ENCODE assay signal across 33 cellular contexts in genomic region chr18:30985753-30986152, GRCh38. TPM values are rescaled to one million over a fixed set of nuclear protein-coding genes. Genes with fewer than 3 reads are reported as not detected.
"Had no signal": no experiment of that assay in that cellular context is flagged by ENCODE, and none has a peak within 500 bp of the region (broad histone marks: within the 10 kb centered on the region; RNA-seq: fewer than 3 reads in every experiment).

No MANE protein-coding gene starts in this region.

- H3K27ac Mint-ChIP-seq: activated CD4-positive, alpha-beta memory T cell treated with anti-CD3 and anti-CD28 coated beads for 36 hours; activated naive CD4-positive, alpha-beta T cell treated with anti-CD3 and anti-CD28 coated beads, Interleukin-2, amount 50 U/mL, for 72 hours; activated T-cell treated with anti-CD3 and anti-CD28 coated beads, Interleukin-2, amount 50 U/mL, for 24 hours; mesothelial cell of epicardium; naive B cell; stimulated activated naive B cell treated with anti-CD40 and anti-IgM and Interleukin-4, amounts not matched to agents 10 μg/mL and 1 μg/mL and 100 μg/mL, for 72 hours; T-helper 1 cell treated with Interleukin-12 subunit alpha and Interleukin-12 subunit beta and Interleukin-4 antibody, amounts not matched to agents 30 μg/mL and 1 μg/mL, for 36 hours had no signal

- H3K27me3 ChIP-seq: gastrocnemius medialis, pancreas, sigmoid colon, suprapubic skin, tibial artery had no signal

- H3K9me3 ChIP-seq: gastrocnemius medialis, pancreas, prostate gland, sigmoid colon, suprapubic skin, tibial artery had no signal

- H3K4me1 Mint-ChIP-seq: naive B cell; stimulated activated naive B cell treated with anti-CD40 and anti-IgM and Interleukin-4, amounts not matched to agents 10 μg/mL and 1 μg/mL and 100 μg/mL, for 72 hours had no signal

- H3K36me3 ChIP-seq: gastrocnemius medialis, pancreas, prostate gland, sigmoid colon, suprapubic skin, tibial artery, WERI-Rb-1 had no signal

- FAIRE-seq: colon, endometrium, islet of Langerhans, pancreas, small intestine had no signal

- H3K4me1 ChIP-seq: gastrocnemius medialis, pancreas, prostate gland, sigmoid colon, tibial artery had no signal

- DNase-seq: activated CD4-positive, alpha-beta memory T cell treated with anti-CD3 and anti-CD28 coated beads for 36 hours; activated CD4-positive, alpha-beta T cell treated with anti-CD3 and anti-CD28 coated beads for 48 hours; activated CD8-positive, alpha-beta memory T cell treated with anti-CD3 and anti-CD28 coated beads, Interleukin-2, amount 50 U/mL, for 48 hours; activated gamma-delta T cell treated with Interleukin-2 at 50 U/mL for 16 hours; activated T-cell treated with anti-CD3 and anti-CD28 coated beads, Interleukin-2, amount 50 U/mL, for 24 hours; dermis blood vessel endothelial cell; effector CD4-positive, alpha-beta T cell; gastrocnemius medialis; glutamatergic neuron; left cardiac atrium; mammary epithelial cell; naive B cell; nucleus accumbens; pancreas; retina; sigmoid colon; small intestine; stimulated activated CD4-positive, alpha-beta T cell treated with anti-CD3 and anti-CD28 coated beads, Interleukin-4, amount 100 ng/mL, for 4 hours; stimulated activated CD8-positive, alpha-beta memory T cell treated with anti-CD3 and anti-CD28 coated beads, Interleukin-4, amount 100 ng/mL, for 48 hours; stimulated activated naive B cell treated with anti-CD40 and anti-IgM and Interleukin-4, amounts not matched to agents 10 μg/mL and 1 μg/mL and 100 μg/mL, for 72 hours; T1000; tibial artery; WERI-Rb-1 had no signal

- H3K36me3 Mint-ChIP-seq: activated CD4-positive, alpha-beta memory T cell treated with anti-CD3 and anti-CD28 coated beads for 36 hours; activated naive CD4-positive, alpha-beta T cell treated with anti-CD3 and anti-CD28 coated beads, Interleukin-2, amount 50 U/mL, for 72 hours; mesothelial cell of epicardium; naive B cell; stimulated activated naive B cell treated with anti-CD40 and anti-IgM and Interleukin-4, amounts not matched to agents 10 μg/mL and 1 μg/mL and 100 μg/mL, for 72 hours had no signal

- H3K27me3 Mint-ChIP-seq: activated CD4-positive, alpha-beta memory T cell treated with anti-CD3 and anti-CD28 coated beads for 36 hours; activated T-cell treated with anti-CD3 and anti-CD28 coated beads, Interleukin-2, amount 50 U/mL, for 24 hours; naive B cell; stimulated activated naive B cell treated with anti-CD40 and anti-IgM and Interleukin-4, amounts not matched to agents 10 μg/mL and 1 μg/mL and 100 μg/mL, for 72 hours had no signal

- H3K4me3 Mint-ChIP-seq: activated CD4-positive, alpha-beta memory T cell treated with anti-CD3 and anti-CD28 coated beads for 36 hours; activated T-cell treated with anti-CD3 and anti-CD28 coated beads, Interleukin-2, amount 50 U/mL, for 24 hours; mesothelial cell of epicardium; naive B cell; stimulated activated naive B cell treated with anti-CD40 and anti-IgM and Interleukin-4, amounts not matched to agents 10 μg/mL and 1 μg/mL and 100 μg/mL, for 72 hours; T-helper 1 cell treated with Interleukin-12 subunit alpha and Interleukin-12 subunit beta and Interleukin-4 antibody, amounts not matched to agents 30 μg/mL and 1 μg/mL, for 36 hours had no signal

- H3K4me3 ChIP-seq: gastrocnemius medialis, pancreas, prostate gland, sigmoid colon, suprapubic skin, tibial artery had no signal

- H3K9me3 Mint-ChIP-seq: mesothelial cell of epicardium; T-helper 1 cell treated with Interleukin-12 subunit alpha and Interleukin-12 subunit beta and Interleukin-4 antibody, amounts not matched to agents 30 μg/mL and 1 μg/mL, for 36 hours had no signal

- ATAC-seq: activated CD4-positive, CD25-positive, alpha-beta regulatory T cell treated with anti-CD3 and anti-CD28 coated beads, Interleukin-2, amount 50 U/mL, for 24 hours; activated naive CD4-positive, alpha-beta T cell treated with anti-CD3 and anti-CD28 coated beads, Interleukin-2, amount 50 U/mL, for 72 hours; gastrocnemius medialis; left cardiac atrium; pancreas; stimulated activated naive B cell treated with anti-CD40 and anti-IgM and Interleukin-4, amounts not matched to agents 10 μg/mL and 1 μg/mL and 100 μg/mL, for 72 hours had no signal

- H3K27ac ChIP-seq: gastrocnemius medialis, pancreas, prostate gland, sigmoid colon, tibial artery, WERI-Rb-1 had no signal

RNA-seq across cellular contexts. Expression of gene DSC3, which starts 56.8 kb away (rescaled TPM):
- total RNA-seq: activated CD4-positive, alpha-beta memory T cell treated with anti-CD3 and anti-CD28 coated beads for 36 hours; activated naive CD4-positive, alpha-beta T cell treated with anti-CD3 and anti-CD28 coated beads, Interleukin-2, amount 50 U/mL, for 72 hours had no signal
- polyA plus RNA-seq: neural cell had no signal
